Comparison of ENCODE assay signal across 10 cellular contexts in genomic region chr3:194355379-194355778, GRCh38. TPM values are rescaled to one million over a fixed set of nuclear protein-coding genes. Genes with fewer than 3 reads are reported as not detected.
"Had no signal": no experiment of that assay in that cellular context is flagged by ENCODE, and none has a peak within 500 bp of the region (broad histone marks: within the 10 kb centered on the region; RNA-seq: fewer than 3 reads in every experiment).

No MANE protein-coding gene starts in this region.

- H2AFZ ChIP-seq: GM23248 had no signal

- H3K27ac ChIP-seq: GM23248, HL-60 had no signal

- H3K36me3 Mint-ChIP-seq: IgD-negative memory B cell had no signal

- DNase-seq: GM23248, GOT3, H9, HCEC 1CT, KG1 had no signal

- ATAC-seq: HepG2 had no signal

- H3K9me3 Mint-ChIP-seq: H9, IgD-negative memory B cell had no signal

- H3K9ac ChIP-seq: GM23248 had no signal

- FAIRE-seq: HepG2 had no signal

- H3K27ac Mint-ChIP-seq: H9, IgD-negative memory B cell had no signal

- H3K4me1 Mint-ChIP-seq: IgD-negative memory B cell had no signal

- H3K4me3 ChIP-seq: GM23248 had no signal

- H3K4me3 Mint-ChIP-seq: H9, IgD-negative memory B cell had no signal

RNA-seq across cellular contexts. Expression of gene CPN2, which starts 4.3 kb away (rescaled TPM):
- total RNA-seq: GM23248, H4, H9, HT1080 had no signal
- polyA plus RNA-seq: GM23248, IgD-negative memory B cell had no signal

RNA-seq across cellular contexts. Expression of gene LRRC15, which starts 14.2 kb away (rescaled TPM):
- total RNA-seq: HepG2 had no signal
- polyA plus RNA-seq: HepG2, IgD-negative memory B cell had no signal

RNA-seq across cellular contexts. Expression of gene GP5, which starts 43.7 kb away (rescaled TPM):
- total RNA-seq: H4, H9, HepG2, HT1080 had no signal
- polyA plus RNA-seq: GM23248, HepG2 had no signal
